In the genomic region with DNA sequence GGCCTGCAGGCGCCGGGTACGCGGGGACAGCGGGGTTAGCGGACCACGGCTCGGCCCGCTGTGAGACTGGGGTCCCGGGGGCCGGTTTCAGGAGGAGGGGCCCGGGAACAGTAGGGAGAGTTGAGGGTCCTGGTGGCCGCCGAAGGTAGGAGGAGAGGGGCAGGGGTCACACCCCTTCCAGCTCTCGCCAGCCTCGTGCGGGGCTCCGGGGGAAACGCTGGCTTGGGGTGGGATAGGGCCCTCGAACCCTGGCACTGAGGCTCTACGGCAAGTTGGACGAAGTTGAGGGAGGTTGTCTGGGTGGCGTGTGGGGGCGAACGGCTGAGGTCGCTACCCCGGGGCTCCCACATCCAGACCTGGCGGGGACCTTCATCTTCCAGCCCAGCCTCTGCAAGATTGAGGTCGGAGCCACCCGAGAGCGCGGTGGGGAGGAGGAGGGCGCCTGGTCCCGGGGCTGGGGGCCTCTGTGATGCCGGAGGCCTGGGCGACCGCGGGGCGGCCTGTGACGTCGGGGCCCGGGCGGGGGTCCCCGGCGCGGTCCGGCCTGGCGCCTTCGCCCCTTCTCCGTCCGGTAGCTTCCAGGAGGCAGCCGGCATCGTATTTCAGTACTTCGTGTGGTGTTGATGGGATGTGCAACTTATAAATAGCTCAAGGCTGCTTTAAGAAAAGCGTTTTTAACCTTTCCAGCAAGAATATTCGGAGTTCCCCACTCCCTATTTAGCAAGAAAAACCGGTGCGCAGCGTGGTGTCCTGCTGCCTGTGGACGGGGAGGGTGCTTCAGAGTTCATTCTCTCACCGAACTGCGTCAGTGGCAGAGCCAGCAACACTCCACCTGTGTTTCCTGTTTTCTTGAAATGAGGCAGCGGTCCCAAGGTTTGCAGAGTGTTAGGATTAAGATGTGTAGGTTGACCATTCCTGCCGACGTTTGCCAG, we compare ENCODE assay signal across 1 cellular context.
TF ChIP-seq lines count a peak whose summit lies in the region.

No MANE protein-coding gene starts in this region.

TF ChIP-seq in HepG2, 621 proteins besides CTCF, POLR2A, EP300 and RAD21 (continued from another document and continues in another):
- TF ChIP-seq, protein P1, sequence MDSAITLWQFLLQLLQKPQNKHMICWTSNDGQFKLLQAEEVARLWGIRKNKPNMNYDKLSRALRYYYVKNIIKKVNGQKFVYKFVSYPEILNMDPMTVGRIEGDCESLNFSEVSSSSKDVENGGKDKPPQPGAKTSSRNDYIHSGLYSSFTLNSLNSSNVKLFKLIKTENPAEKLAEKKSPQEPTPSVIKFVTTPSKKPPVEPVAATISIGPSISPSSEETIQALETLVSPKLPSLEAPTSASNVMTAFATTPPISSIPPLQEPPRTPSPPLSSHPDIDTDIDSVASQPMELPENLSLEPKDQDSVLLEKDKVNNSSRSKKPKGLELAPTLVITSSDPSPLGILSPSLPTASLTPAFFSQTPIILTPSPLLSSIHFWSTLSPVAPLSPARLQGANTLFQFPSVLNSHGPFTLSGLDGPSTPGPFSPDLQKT (CRISPR knock-in tag; IDR thresholded peaks at IDR 0.05; ENCODE audit: borderline replicate concordance) = no peak
- TF ChIP-seq, protein P2, sequence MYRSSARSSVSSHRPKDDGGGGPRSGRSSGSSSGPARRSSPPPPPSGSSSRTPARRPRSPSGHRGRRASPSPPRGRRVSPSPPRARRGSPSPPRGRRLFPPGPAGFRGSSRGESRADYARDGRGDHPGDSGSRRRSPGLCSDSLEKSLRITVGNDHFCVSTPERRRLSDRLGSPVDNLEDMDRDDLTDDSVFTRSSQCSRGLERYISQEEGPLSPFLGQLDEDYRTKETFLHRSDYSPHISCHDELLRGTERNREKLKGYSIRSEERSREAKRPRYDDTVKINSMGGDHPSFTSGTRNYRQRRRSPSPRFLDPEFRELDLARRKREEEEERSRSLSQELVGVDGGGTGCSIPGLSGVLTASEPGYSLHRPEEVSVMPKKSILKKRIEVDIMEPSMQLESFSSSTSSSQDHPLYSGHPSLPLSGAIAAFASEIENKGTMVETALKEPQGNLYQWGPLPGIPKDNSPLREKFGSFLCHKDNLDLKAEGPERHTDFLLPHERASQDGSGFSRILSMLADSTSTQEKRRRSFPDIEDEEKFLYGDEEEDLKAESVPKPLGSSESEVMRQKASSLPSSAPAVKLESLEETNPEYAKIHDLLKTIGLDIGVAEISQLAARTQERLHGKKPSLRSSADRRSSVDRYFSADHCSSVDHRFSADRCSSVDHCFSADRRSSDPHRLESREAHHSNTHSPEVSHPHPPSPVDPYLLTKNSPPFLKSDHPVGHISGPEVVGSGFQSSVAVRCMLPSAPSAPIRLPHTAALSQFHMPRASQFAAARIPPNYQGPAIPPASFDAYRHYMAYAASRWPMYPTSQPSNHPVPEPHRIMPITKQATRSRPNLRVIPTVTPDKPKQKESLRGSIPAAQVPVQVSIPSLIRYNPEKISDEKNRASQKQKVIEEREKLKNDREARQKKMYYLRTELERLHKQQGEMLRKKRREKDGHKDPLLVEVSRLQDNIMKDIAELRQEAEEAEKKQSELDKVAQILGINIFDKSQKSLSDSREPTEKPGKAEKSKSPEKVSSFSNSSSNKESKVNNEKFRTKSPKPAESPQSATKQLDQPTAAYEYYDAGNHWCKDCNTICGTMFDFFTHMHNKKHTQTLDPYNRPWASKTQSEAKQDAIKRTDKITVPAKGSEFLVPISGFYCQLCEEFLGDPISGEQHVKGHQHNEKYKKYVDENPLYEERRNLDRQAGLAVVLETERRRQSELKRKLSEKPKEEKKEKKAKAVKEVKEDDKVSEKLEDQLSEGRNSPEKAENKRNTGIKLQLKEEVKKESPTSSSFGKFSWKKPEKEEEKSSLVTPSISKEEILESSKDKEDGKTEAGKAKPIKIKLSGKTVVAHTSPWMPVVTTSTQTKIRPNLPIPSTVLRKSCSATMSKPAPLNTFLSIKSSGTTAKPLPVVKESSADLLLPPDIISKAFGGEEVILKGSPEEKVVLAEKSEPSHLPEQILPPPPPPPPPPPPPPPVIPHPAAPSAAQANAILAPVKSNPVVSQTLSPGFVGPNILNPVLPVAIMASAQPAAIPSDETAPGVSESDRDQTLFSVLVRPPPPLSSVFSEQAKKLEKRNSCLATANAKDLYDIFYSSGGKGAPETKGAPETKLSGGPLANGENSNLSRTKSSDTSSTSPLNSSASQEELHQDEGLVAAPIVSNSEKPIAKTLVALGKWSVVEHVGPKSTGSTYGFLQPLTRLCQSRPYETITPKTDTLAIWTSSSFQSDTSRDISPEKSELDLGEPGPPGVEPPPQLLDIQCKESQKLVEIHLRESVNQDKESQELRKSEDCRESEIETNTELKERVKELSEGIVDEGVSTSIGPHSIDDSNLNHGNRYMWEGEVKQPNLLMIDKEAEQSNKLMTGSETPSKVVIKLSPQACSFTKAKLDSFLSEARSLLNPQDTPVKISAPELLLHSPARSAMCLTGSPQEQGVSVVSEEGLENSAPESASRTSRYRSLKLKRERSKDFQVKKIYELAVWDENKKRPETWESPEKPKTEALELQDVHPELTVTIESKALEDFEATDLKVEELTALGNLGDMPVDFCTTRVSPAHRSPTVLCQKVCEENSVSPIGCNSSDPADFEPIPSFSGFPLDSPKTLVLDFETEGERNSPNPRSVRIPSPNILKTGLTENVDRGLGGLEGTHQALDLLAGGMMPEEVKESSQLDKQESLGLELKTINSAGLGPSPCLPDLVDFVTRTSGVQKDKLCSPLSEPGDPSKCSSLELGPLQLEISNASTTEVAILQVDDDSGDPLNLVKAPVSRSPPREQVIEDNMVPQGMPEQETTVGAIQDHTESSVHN (CRISPR knock-in tag; IDR thresholded peaks at IDR 0.05) = 0 out of 2 replicates have a peak, but pooled peaks have one; percentile 53
- TF ChIP-seq, protein P3, sequence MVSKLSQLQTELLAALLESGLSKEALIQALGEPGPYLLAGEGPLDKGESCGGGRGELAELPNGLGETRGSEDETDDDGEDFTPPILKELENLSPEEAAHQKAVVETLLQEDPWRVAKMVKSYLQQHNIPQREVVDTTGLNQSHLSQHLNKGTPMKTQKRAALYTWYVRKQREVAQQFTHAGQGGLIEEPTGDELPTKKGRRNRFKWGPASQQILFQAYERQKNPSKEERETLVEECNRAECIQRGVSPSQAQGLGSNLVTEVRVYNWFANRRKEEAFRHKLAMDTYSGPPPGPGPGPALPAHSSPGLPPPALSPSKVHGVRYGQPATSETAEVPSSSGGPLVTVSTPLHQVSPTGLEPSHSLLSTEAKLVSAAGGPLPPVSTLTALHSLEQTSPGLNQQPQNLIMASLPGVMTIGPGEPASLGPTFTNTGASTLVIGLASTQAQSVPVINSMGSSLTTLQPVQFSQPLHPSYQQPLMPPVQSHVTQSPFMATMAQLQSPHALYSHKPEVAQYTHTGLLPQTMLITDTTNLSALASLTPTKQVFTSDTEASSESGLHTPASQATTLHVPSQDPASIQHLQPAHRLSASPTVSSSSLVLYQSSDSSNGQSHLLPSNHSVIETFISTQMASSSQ (IDR thresholded peaks at IDR 0.05; ENCODE audit: low read depth) = no peak
- TF ChIP-seq, protein P3 (CRISPR knock-in tag; IDR thresholded peaks at IDR 0.05; ENCODE audit: borderline replicate concordance) = peak; percentile 28; the same call in 1 of the 2 replicates
- TF ChIP-seq, protein P4, sequence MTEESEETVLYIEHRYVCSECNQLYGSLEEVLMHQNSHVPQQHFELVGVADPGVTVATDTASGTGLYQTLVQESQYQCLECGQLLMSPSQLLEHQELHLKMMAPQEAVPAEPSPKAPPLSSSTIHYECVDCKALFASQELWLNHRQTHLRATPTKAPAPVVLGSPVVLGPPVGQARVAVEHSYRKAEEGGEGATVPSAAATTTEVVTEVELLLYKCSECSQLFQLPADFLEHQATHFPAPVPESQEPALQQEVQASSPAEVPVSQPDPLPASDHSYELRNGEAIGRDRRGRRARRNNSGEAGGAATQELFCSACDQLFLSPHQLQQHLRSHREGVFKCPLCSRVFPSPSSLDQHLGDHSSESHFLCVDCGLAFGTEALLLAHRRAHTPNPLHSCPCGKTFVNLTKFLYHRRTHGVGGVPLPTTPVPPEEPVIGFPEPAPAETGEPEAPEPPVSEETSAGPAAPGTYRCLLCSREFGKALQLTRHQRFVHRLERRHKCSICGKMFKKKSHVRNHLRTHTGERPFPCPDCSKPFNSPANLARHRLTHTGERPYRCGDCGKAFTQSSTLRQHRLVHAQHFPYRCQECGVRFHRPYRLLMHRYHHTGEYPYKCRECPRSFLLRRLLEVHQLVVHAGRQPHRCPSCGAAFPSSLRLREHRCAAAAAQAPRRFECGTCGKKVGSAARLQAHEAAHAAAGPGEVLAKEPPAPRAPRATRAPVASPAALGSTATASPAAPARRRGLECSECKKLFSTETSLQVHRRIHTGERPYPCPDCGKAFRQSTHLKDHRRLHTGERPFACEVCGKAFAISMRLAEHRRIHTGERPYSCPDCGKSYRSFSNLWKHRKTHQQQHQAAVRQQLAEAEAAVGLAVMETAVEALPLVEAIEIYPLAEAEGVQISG (CRISPR knock-in tag; IDR thresholded peaks at IDR 0.05) = no peak
- TF ChIP-seq U2AF1 (optimal IDR thresholded peaks at IDR 0.05; ENCODE audit: low read depth, low read length) = no peak
- peak; percentile 24; the same call in 1 of the 2 replicates for TF ChIP-seq HOXA5 (CRISPR knock-in tag; IDR thresholded peaks at IDR 0.05)
- TF ChIP-seq PHF8 (CRISPR knock-in tag; IDR thresholded peaks at IDR 0.05) = peak; percentile 51
- TF ChIP-seq ZMAT3 (CRISPR knock-in tag; conservative IDR thresholded peaks at IDR 0.05) = peak; percentile 44; the same call in 1 of the 2 replicates
- TF ChIP-seq ARID2 (CRISPR knock-in tag; IDR thresholded peaks at IDR 0.05; ENCODE audit: borderline replicate concordance) = 0 out of 2 replicates have a peak, but pooled peaks have one; percentile 10
- no peak for TF ChIP-seq ZNF562 (CRISPR knock-in tag; IDR thresholded peaks at IDR 0.05; ENCODE audit: borderline replicate concordance)
- TF ChIP-seq KDM5B (CRISPR knock-in tag; IDR thresholded peaks at IDR 0.05; ENCODE audit: borderline replicate concordance) = peak; percentile 55; the same call in 1 of the 2 replicates
- TF ChIP-seq ARHGAP35 (CRISPR knock-in tag; IDR thresholded peaks at IDR 0.05; ENCODE audit: borderline replicate concordance) = 0 out of 2 replicates have a peak, but pooled peaks have one; percentile 40
- peak; percentile 47; the same call in 1 of the 2 replicates for TF ChIP-seq ZFY (CRISPR knock-in tag; IDR thresholded peaks at IDR 0.05)
- TF ChIP-seq MED1 (CRISPR knock-in tag; IDR thresholded peaks at IDR 0.05) = 0 out of 2 replicates have a peak, but pooled peaks have one; percentile 2
- TF ChIP-seq NR2F6 (IDR thresholded peaks at IDR 0.05) = no peak
- TF ChIP-seq NR2F6 (CRISPR knock-in tag; IDR thresholded peaks at IDR 0.05) = no peak
- TF ChIP-seq KAT8 (CRISPR knock-in tag; IDR thresholded peaks at IDR 0.05) = 0 out of 2 replicates have a peak, but pooled peaks have one; percentile 14
- TF ChIP-seq, protein P5, sequence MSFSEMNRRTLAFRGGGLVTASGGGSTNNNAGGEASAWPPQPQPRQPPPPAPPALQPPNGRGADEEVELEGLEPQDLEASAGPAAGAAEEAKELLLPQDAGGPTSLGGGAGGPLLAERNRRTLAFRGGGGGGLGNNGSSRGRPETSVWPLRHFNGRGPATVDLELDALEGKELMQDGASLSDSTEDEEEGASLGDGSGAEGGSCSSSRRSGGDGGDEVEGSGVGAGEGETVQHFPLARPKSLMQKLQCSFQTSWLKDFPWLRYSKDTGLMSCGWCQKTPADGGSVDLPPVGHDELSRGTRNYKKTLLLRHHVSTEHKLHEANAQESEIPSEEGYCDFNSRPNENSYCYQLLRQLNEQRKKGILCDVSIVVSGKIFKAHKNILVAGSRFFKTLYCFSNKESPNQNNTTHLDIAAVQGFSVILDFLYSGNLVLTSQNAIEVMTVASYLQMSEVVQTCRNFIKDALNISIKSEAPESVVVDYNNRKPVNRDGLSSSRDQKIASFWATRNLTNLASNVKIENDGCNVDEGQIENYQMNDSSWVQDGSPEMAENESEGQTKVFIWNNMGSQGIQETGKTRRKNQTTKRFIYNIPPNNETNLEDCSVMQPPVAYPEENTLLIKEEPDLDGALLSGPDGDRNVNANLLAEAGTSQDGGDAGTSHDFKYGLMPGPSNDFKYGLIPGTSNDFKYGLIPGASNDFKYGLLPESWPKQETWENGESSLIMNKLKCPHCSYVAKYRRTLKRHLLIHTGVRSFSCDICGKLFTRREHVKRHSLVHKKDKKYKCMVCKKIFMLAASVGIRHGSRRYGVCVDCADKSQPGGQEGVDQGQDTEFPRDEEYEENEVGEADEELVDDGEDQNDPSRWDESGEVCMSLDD (CRISPR knock-in tag; IDR thresholded peaks at IDR 0.05; ENCODE audit: borderline replicate concordance) = 0 out of 2 replicates have a peak, but pooled peaks have one; percentile 21
- TF ChIP-seq, protein P6, sequence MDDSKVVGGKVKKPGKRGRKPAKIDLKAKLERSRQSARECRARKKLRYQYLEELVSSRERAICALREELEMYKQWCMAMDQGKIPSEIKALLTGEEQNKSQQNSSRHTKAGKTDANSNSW (CRISPR knock-in tag; IDR thresholded peaks at IDR 0.05; ENCODE audit: borderline replicate concordance) = no peak
- peak; percentile 27; the same call in 1 of the 2 replicates for TF ChIP-seq ZNF563 (CRISPR knock-in tag; IDR thresholded peaks at IDR 0.05)
- no peak for TF ChIP-seq ZNF720 (CRISPR knock-in tag; IDR thresholded peaks at IDR 0.05)
